In genomic region chr19:54351474-54351873, GRCh38 we compare ENCODE assay signal across 20 cellular contexts. TPM values are rescaled to one million over a fixed set of nuclear protein-coding genes. Genes with fewer than 3 reads are reported as not detected.
"Had no signal": no experiment of that assay in that cellular context is flagged by ENCODE, and none has a peak within 500 bp of the region (broad histone marks: within the 10 kb centered on the region; RNA-seq: fewer than 3 reads in every experiment).

No MANE protein-coding gene starts in this region.

- ATAC-seq: gastrocnemius medialis; left ventricle myocardium superior; stimulated activated naive CD8-positive, alpha-beta T cell treated with anti-CD3 and anti-CD28 coated beads, Interleukin-15, Interleukin-2, amounts not matched to agents 100 U/mL and 50 U/mL, for 24 hours had no signal

- H3K27ac ChIP-seq: colonic mucosa, esophagus muscularis mucosa, gastrocnemius medialis, neural progenitor cell, prostate gland, tibial artery had no signal

- H3K36me3 Mint-ChIP-seq: activated naive CD4-positive, alpha-beta T cell treated with anti-CD3 and anti-CD28 coated beads, Interleukin-2, amount 50 U/mL, for 24 hours; neural progenitor cell had no signal

- H3K27ac Mint-ChIP-seq: activated naive CD4-positive, alpha-beta T cell treated with anti-CD3 and anti-CD28 coated beads, Interleukin-2, amount 50 U/mL, for 24 hours; neural progenitor cell had no signal

- H3K4me2 ChIP-seq: neural progenitor cell had no signal

- H3K4me3 Mint-ChIP-seq: activated naive CD4-positive, alpha-beta T cell treated with anti-CD3 and anti-CD28 coated beads, Interleukin-2, amount 50 U/mL, for 24 hours; neural progenitor cell had no signal

- H3K27me3 ChIP-seq: colonic mucosa, gastrocnemius medialis, tibial artery had no signal

- H3K9me3 Mint-ChIP-seq: activated naive CD4-positive, alpha-beta T cell treated with anti-CD3 and anti-CD28 coated beads, Interleukin-2, amount 50 U/mL, for 24 hours had no signal

- H2AFZ ChIP-seq: neural progenitor cell had no signal

- H3K27me3 Mint-ChIP-seq: activated naive CD4-positive, alpha-beta T cell treated with anti-CD3 and anti-CD28 coated beads, Interleukin-2, amount 50 U/mL, for 24 hours had no signal

- H3K4me1 ChIP-seq: colonic mucosa, esophagus muscularis mucosa, gastrocnemius medialis, neural progenitor cell, prostate gland, tibial artery had no signal

- DNase-seq: activated CD4-positive, CD25-positive, alpha-beta regulatory T cell treated with anti-CD3 and anti-CD28 coated beads, Interleukin-2, amount 50 U/mL, for 72 hours; activated gamma-delta T cell treated with Interleukin-2 at 50 U/mL for 16 hours; activated T-cell treated with anti-CD3 and anti-CD28 coated beads, Interleukin-2, amount 50 U/mL, for 1 hour; amniotic stem cell; colonic mucosa; gastrocnemius medialis; head of caudate nucleus; hypothalamus; left ventricle myocardium superior; stimulated activated CD4-positive, alpha-beta T cell treated with anti-CD3 and anti-CD28 coated beads, Interleukin-4, amount 100 ng/mL, for 1 hour; stimulated activated naive CD8-positive, alpha-beta T cell treated with anti-CD3 and anti-CD28 coated beads, Interleukin-15, Interleukin-2, amounts not matched to agents 100 U/mL and 50 U/mL, for 24 hours; substantia nigra; tibial artery had no signal

- H3K36me3 ChIP-seq: colonic mucosa, esophagus muscularis mucosa, gastrocnemius medialis, neural progenitor cell, prostate gland, tibial artery had no signal

- H3K9me3 ChIP-seq: colonic mucosa, esophagus muscularis mucosa, gastrocnemius medialis, prostate gland, tibial artery had no signal

- H3K4me3 ChIP-seq: colonic mucosa, esophagus muscularis mucosa, gastrocnemius medialis, neural progenitor cell, prostate gland, tibial artery had no signal

RNA-seq across cellular contexts. Expression of gene LILRA4, which starts 12.5 kb away (rescaled TPM):
- total RNA-seq: bronchial epithelial cell; colonic mucosa; esophagus muscularis mucosa; gastrocnemius medialis; left ventricle myocardium superior; osteocyte; T-helper 2 cell treated with Interferon-gamma antibody and Interleukin-4, amounts not matched to agents 100 ng/mL and 5 ng/mL, for 36 hours had no signal

RNA-seq across cellular contexts. Expression of gene LAIR1, which starts 13.3 kb away (rescaled TPM):
- total RNA-seq: bronchial epithelial cell, osteocyte had no signal

RNA-seq across cellular contexts. Expression of gene LILRA5, which starts 38.5 kb away (rescaled TPM):
- total RNA-seq: bronchial epithelial cell; osteocyte; T-helper 2 cell treated with Interferon-gamma antibody and Interleukin-4, amounts not matched to agents 100 ng/mL and 5 ng/mL, for 36 hours had no signal
